Comparison of ENCODE assay signal across 8 cellular contexts in genomic region chr7:106285801-106286492, GRCh38. TPM values are rescaled to one million over a fixed set of nuclear protein-coding genes. Genes with fewer than 3 reads are reported as not detected.
DNase-seq lines count a peak whose midpoint lies in the region; ATAC-seq and TF ChIP-seq lines count a peak whose summit lies in the region.

No MANE protein-coding gene starts in this region.

- no peaks in the 10 kb centered on the region for H3K9me2 ChIP-seq in PC-3 (replicated peaks; ENCODE audit: low read length)

- H3K4me2 ChIP-seq in PC-3 (ENCODE audit: low read length), result peak overlapping the region; percentile 91

- intact Hi-C loops in PC-3 (cut with micrococcal nuclease) (loop anchor here (1.0 to 2.0 kb wide), 8 partner anchors 26 to 765 kb away; partner anchors contain the start of gene SYPL1), upper lobe of right lung (cut with DNase I) (no loop called here)

- peaks cover 26% of the 10 kb centered on the region for H4K20me1 ChIP-seq in PC-3 (ENCODE audit: low read length)

- H3K9me3 ChIP-seq in ES-I3 (ENCODE audit: control insufficient read depth, insufficient read depth, low read length), result no peaks in the 10 kb centered on the region
- H3K9me3 ChIP-seq in PC-3 (ENCODE audit: low read length), result no peaks in the 10 kb centered on the region
- no peaks in the 10 kb centered on the region for H3K9me3 ChIP-seq in upper lobe of right lung

- H3K9ac ChIP-seq in ES-I3 (ENCODE audit: low read depth, low read length), result peak overlapping the region; percentile 99
- H3K9ac ChIP-seq in PC-3 (ENCODE audit: low read length), result peak overlapping the region; percentile 80

- peaks cover 33% of the 10 kb centered on the region for H3K79me2 ChIP-seq in PC-3 (ENCODE audit: low read length)

- peak overlapping the region; percentile 99 for H3K27ac Mint-ChIP-seq in chondrocyte (ENCODE audit: unreplicated experiment)

- no peaks in the 10 kb centered on the region for H3K4me1 ChIP-seq in ES-I3 (ENCODE audit: insufficient read depth, low read length)
- H3K4me1 ChIP-seq in PC-3 (ENCODE audit: insufficient read depth, low read length), result peaks cover 25% of the 10 kb centered on the region
- H3K4me1 ChIP-seq in upper lobe of right lung, result peaks cover 25% of the 10 kb centered on the region

- DNase-seq in PC-3 (no peak), chondrocyte (ENCODE audit: low spot score) (no peak), myocyte (ENCODE audit: low read depth) (peak; percentile 18), upper lobe of right lung (no peak), NOMO-1 (lab: John Stamatoyannopoulos, UW; ENCODE audit: unreplicated experiment in 2 of 2) (no peak)

- TF ChIP-seq CTCF in PC-3 (conservative IDR thresholded peaks at IDR 0.05; ENCODE audit: low read depth, low read length) (no peak), chondrocyte (IDR thresholded peaks at IDR 0.05) (no peak), upper lobe of right lung (IDR thresholded peaks at IDR 0.05) (no peak)

- peaks cover 1% of the 10 kb centered on the region for H3K36me3 Mint-ChIP-seq in chondrocyte (ENCODE audit: low read depth)

- no peaks in the 10 kb centered on the region for H3K27me3 ChIP-seq in PC-3 (ENCODE audit: low read length)
- no peaks in the 10 kb centered on the region for H3K27me3 ChIP-seq in upper lobe of right lung

- POLR2A ChIA-PET in PC-3 (lab: Charles Lee; ENCODE audit: unreplicated experiment), result interaction anchor here (0.6 to 1.3 kb wide), 3 partner anchors 26 to 262 kb away, joined by 3 to 20 read pairs (median 3); no protein-coding TSS in a partner anchor

- peaks cover 4% of the 10 kb centered on the region for H3K27me3 Mint-ChIP-seq in chondrocyte (ENCODE audit: low read depth)

- peak overlapping the region; percentile 70 for H3K27ac ChIP-seq in PC-3 (ENCODE audit: low read length)
- peak overlapping the region; percentile 95 for H3K27ac ChIP-seq in upper lobe of right lung

- H3K4me3 ChIP-seq in PC-3 (ENCODE audit: low read length), result peak overlapping the region; percentile 79
- H3K4me3 ChIP-seq in upper lobe of right lung, result peak overlapping the region; percentile 81

- peaks cover 18% of the 10 kb centered on the region for H3K4me1 Mint-ChIP-seq in chondrocyte (ENCODE audit: low read depth)

- H3K36me3 ChIP-seq in ES-I3 (ENCODE audit: insufficient read depth, low read length), result no peaks in the 10 kb centered on the region
- H3K36me3 ChIP-seq in PC-3 (ENCODE audit: low read depth, low read length), result no peaks in the 10 kb centered on the region
- no peaks in the 10 kb centered on the region for H3K36me3 ChIP-seq in upper lobe of right lung

- BruUV-seq in PC-3 (replicated peaks; lab: Mats Ljungman, UMichigan), result TSS peak; percentile 93

- peak; percentile 26 for ATAC-seq in GM21737 (IDR thresholded peaks at IDR 0.05; ENCODE audit: unreplicated experiment)
- no peak for ATAC-seq in PC-3
- no peak for ATAC-seq in upper lobe of right lung
- ATAC-seq in GM21360 (IDR thresholded peaks at IDR 0.05; ENCODE audit: unreplicated experiment), result no peak

- no peaks in the 10 kb centered on the region for H3F3A ChIP-seq in PC-3 (ENCODE audit: low read length, unreplicated experiment)

- CTCF ChIA-PET in PC-3 (lab: Charles Lee), result interaction anchor here (1.4 kb wide), 1 partner anchor 109 kb away, joined by 10 read pairs; no protein-coding TSS in a partner anchor

- peak overlapping the region; percentile 92 for H3K4me3 Mint-ChIP-seq in chondrocyte (ENCODE audit: unreplicated experiment)

- H2AFZ ChIP-seq in PC-3 (ENCODE audit: low read length), result peak overlapping the region; percentile 80

- no peaks in the 10 kb centered on the region for H3K9me3 Mint-ChIP-seq in chondrocyte (ENCODE audit: low read depth)

RNA-seq across cellular contexts. Expression of gene NAMPT, which starts 1.2 kb away (rescaled TPM):
- 55.2 and 66.0 TPM in 2 replicates for total RNA-seq in PC-3 (2014; rRNA removed)
- total RNA-seq in chondrocyte, result 24.2 to 30.4 TPM (median 27.5 TPM) in 3 replicates
- total RNA-seq in myocyte, result 85.3 and 163 TPM in 2 replicates
- 14.4 TPM for polyA plus RNA-seq in myocyte (2012)
- total RNA-seq in upper lobe of right lung, result 184 TPM
